18 cellular contexts compared by ENCODE assay signal in genomic region chr17:4054446-4054845, GRCh38.
DNase-seq lines count a peak whose midpoint lies in the region; ATAC-seq and TF ChIP-seq lines count a peak whose summit lies in the region.
"Had no signal": no experiment of that assay in that cellular context is flagged by ENCODE, and none has a peak within 500 bp of the region (broad histone marks: within the 10 kb centered on the region; RNA-seq: fewer than 3 reads in every experiment).

No MANE protein-coding gene starts in this region.

- TF ChIP-seq CTCF in endodermal cell (conservative IDR thresholded peaks at IDR 0.05) (no peak), dorsolateral prefrontal cortex (IDR thresholded peaks at IDR 0.05 in 54 of 56, conservative IDR thresholded peaks at IDR 0.05 in 2 of 56; ENCODE audit: low read depth in 1 of 56, partially characterized antibody in 56 of 56) (no peak)

- no peak for DNase-seq in activated CD4-positive, CD25-positive, alpha-beta regulatory T cell (lab: John Stamatoyannopoulos, UW)
- DNase-seq in stimulated activated CD4-positive, alpha-beta T cell treated with anti-CD3 and anti-CD28 coated beads, Interleukin-15, amount 100 ng/mL, for 24 hours: peak; percentile 8
- no peak for DNase-seq in stimulated activated CD4-positive, alpha-beta T cell treated with anti-CD3 and anti-CD28 coated beads, Interleukin-1b, Interleukin-23, amount 100 ng/mL, for 48 hours
- DNase-seq in endodermal cell (no peak), dorsolateral prefrontal cortex (no peak)
- no peak for DNase-seq in stimulated activated naive CD8-positive, alpha-beta T cell treated with anti-CD3 and anti-CD28 coated beads, Interleukin-15, amount 100 ng/mL, for 72 hours
- DNase-seq: BE2C, DMS79 treated with DMSO at 0.1 percent for 48 hours, KBM-7, NCI-H1436, NCI-H2029, NCI-H2171 treated with DMSO at 0.1 percent for 48 hours, NCI-H774, PC-9 had no signal

- no peaks in the 10 kb centered on the region for H3K27me3 Mint-ChIP-seq in endodermal cell (ENCODE audit: insufficient read depth)
- H3K27me3 Mint-ChIP-seq in stimulated activated naive CD8-positive, alpha-beta T cell treated with anti-CD3 and anti-CD28 coated beads, Interleukin-15, amount 100 ng/mL, for 72 hours: no peaks in the 10 kb centered on the region

- H3K9ac ChIP-seq in endodermal cell (ENCODE audit: extremely low read depth, low read length, poor library complexity, severe bottlenecking): peak overlapping the region; percentile 6

- no peak overlapping the region for H3K4me3 Mint-ChIP-seq in endodermal cell
- H3K4me3 Mint-ChIP-seq in stimulated activated naive CD8-positive, alpha-beta T cell treated with anti-CD3 and anti-CD28 coated beads, Interleukin-15, amount 100 ng/mL, for 72 hours: peak overlapping the region in 1 of 2 donors; percentile 34

- 91 to 97% methylated on average over 6 of the region's 6 CpGs for WGBS in endodermal cell (ENCODE audit: insufficient coverage in 1 of 2, insufficient read length in 1 of 2), 2 experiments

- H3K27ac ChIP-seq in endodermal cell (ENCODE audit: low read depth, low read length) (no peak overlapping the region), dorsolateral prefrontal cortex (no peak overlapping the region)
- H3K27ac ChIP-seq: 22Rv1, PC-9 had no signal

- H3K4me3 ChIP-seq in endodermal cell (ENCODE audit: low read length) (no peak overlapping the region), dorsolateral prefrontal cortex (no peak overlapping the region)
- H3K4me3 ChIP-seq: HAP-1, PC-9 had no signal

- H3K27ac Mint-ChIP-seq in endodermal cell: no peak overlapping the region
- peak overlapping the region; percentile 0 to 85 for H3K27ac Mint-ChIP-seq in stimulated activated naive CD8-positive, alpha-beta T cell treated with anti-CD3 and anti-CD28 coated beads, Interleukin-15, amount 100 ng/mL, for 72 hours

- peak; percentile 89 to 94 for ATAC-seq in activated CD4-positive, CD25-positive, alpha-beta regulatory T cell treated with anti-CD3 and anti-CD28 coated beads, Interleukin-2, amount 50 U/mL, for 24 hours
- ATAC-seq in stimulated activated naive CD8-positive, alpha-beta T cell treated with anti-CD3 and anti-CD28 coated beads, Interleukin-15, amount 100 ng/mL, for 72 hours: peak; percentile 89
- ATAC-seq in HG02840 (IDR thresholded peaks at IDR 0.05; ENCODE audit: low FRiP score, unreplicated experiment): no peak

- no peaks in the 10 kb centered on the region for H3K9me3 Mint-ChIP-seq in endodermal cell
- H3K9me3 Mint-ChIP-seq in stimulated activated naive CD8-positive, alpha-beta T cell treated with anti-CD3 and anti-CD28 coated beads, Interleukin-15, amount 100 ng/mL, for 72 hours: no peaks in the 10 kb centered on the region

- H3K4me1 ChIP-seq in endodermal cell (ENCODE audit: control insufficient read depth, insufficient read depth, low read length): no peaks in the 10 kb centered on the region
- H3K4me1 ChIP-seq: BE2C, HAP-1 had no signal

- H3K36me3 Mint-ChIP-seq in endodermal cell (ENCODE audit: low read depth): peaks cover 70% of the 10 kb centered on the region

- H3K27me3 ChIP-seq in endodermal cell (ENCODE audit: control insufficient read depth, insufficient read depth, low read length, poor library complexity, severe bottlenecking) (no peaks in the 10 kb centered on the region), dorsolateral prefrontal cortex (no peaks in the 10 kb centered on the region)
- H3K27me3 ChIP-seq: BE2C had no signal

- no peaks in the 10 kb centered on the region for H3K4me1 Mint-ChIP-seq in endodermal cell
- H3K4me1 Mint-ChIP-seq in stimulated activated naive CD8-positive, alpha-beta T cell treated with anti-CD3 and anti-CD28 coated beads, Interleukin-15, amount 100 ng/mL, for 72 hours: peaks cover 13% of the 10 kb centered on the region

- H3K36me3 ChIP-seq in endodermal cell (ENCODE audit: control insufficient read depth, insufficient read depth, low read length): peaks cover 76% of the 10 kb centered on the region

- intact Hi-C loops in dorsolateral prefrontal cortex (cut with DNase I): no loop called here

- H3K9me3 ChIP-seq in endodermal cell (ENCODE audit: control insufficient read depth, low read length): no peaks in the 10 kb centered on the region
- H3K9me3 ChIP-seq: BE2C, HAP-1 had no signal
